ENCODE assay signal across 18 cellular contexts in the genomic region with DNA sequence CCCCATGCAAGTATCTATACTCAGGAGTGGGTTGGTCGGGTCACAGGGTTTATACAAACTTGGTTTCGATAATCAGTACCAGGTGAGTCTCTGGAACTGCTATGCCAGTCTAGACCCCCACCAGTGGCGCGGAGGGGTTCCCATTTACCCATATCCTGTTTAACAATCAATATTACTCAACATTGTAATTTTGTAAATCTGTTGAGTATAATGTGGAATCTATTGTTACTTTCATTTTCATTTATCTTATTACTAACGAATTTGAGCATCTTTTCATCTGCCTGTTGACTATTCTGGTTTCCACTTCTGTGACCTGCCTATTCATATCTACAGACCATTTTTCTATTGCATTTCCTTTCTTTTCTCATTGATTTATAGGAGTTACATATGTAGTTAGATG.
A peak's percentile ranks its signal among the peaks of the same experiment; 100 is the strongest.
DNase-seq lines count a peak whose midpoint lies in the region; ATAC-seq lines count a peak whose summit lies in the region.
"Had no signal": no experiment of that assay in that cellular context is flagged by ENCODE, and none has a peak within 500 bp of the region (broad histone marks: within the 10 kb centered on the region; RNA-seq: fewer than 3 reads in every experiment).

No MANE protein-coding gene starts in this region.

- CTCF ChIA-PET in CD4-positive, alpha-beta memory T cell (lab: Charles Lee; ENCODE audit: partially characterized antibody) = interaction anchor here (1.5 kb wide), 1 partner anchor 34 kb away, joined by 10 read pairs; no protein-coding TSS in a partner anchor

- H3K4me3 ChIP-seq in CD4-positive, alpha-beta memory T cell (ENCODE audit: low read length in 2 of 2) = peak overlapping the region; percentile 0 to 21
- H3K4me3 ChIP-seq: gastrocnemius medialis, left ventricle myocardium inferior, pancreas had no signal

- intact Hi-C loops in CD4-positive, alpha-beta memory T cell (cut with micrococcal nuclease) = loop anchor here (2.0 to 10.0 kb wide), 2 partner anchors 16 to 1486 kb away; a partner anchor contains a TSS

- H3K27me3 ChIP-seq in CD4-positive, alpha-beta memory T cell (ENCODE audit: insufficient read depth, low read length) = no peaks in the 10 kb centered on the region
- H3K27me3 ChIP-seq: gastrocnemius medialis, pancreas had no signal

- no peaks in the 10 kb centered on the region for H3K9me3 ChIP-seq in CD4-positive, alpha-beta memory T cell (ENCODE audit: control insufficient read depth in 1 of 2, low read length in 2 of 2)
- H3K9me3 ChIP-seq: gastrocnemius medialis, left ventricle myocardium inferior, pancreas had no signal

- H3K27ac ChIP-seq in CD4-positive, alpha-beta memory T cell (ENCODE audit: low read depth, low read length) = peak overlapping the region; percentile 40
- H3K27ac ChIP-seq: gastrocnemius medialis, HL-60, KMS-11, left ventricle myocardium inferior, pancreas had no signal

- H3K4me3 Mint-ChIP-seq in CD4-positive, alpha-beta memory T cell = peak overlapping the region; percentile 70 to 86 (median 79)

- peak overlapping the region; percentile 75 to 94 (median 91) for H3K27ac Mint-ChIP-seq in CD4-positive, alpha-beta memory T cell

- peaks cover 0 to 1% of the 10 kb centered on the region in 2 donors for H3K36me3 Mint-ChIP-seq in CD4-positive, alpha-beta memory T cell

- H3K27me3 Mint-ChIP-seq in CD4-positive, alpha-beta memory T cell = no peaks in the 10 kb centered on the region

- H3K9me3 Mint-ChIP-seq in CD4-positive, alpha-beta memory T cell = no peaks in the 10 kb centered on the region

- ATAC-seq in activated CD4-positive, CD25-positive, alpha-beta regulatory T cell treated with anti-CD3 and anti-CD28 coated beads, Interleukin-2, amount 50 U/mL, for 24 hours = peak; percentile 67 to 76
- ATAC-seq: gastrocnemius medialis, pancreas had no signal

- H3K36me3 ChIP-seq in CD4-positive, alpha-beta memory T cell (ENCODE audit: insufficient read depth, low read length) = no peaks in the 10 kb centered on the region
- H3K36me3 ChIP-seq: gastrocnemius medialis, left ventricle myocardium inferior, pancreas had no signal

- DNase-seq in CD4-positive, alpha-beta memory T cell = peak in 4 of 5 donors; percentile 13 to 24 (median 18)
- peak; percentile 65 for DNase-seq in activated naive CD4-positive, alpha-beta T cell treated with anti-CD3 and anti-CD28 coated beads, Interleukin-2, amount 50 U/mL, for 16 hours
- peak; percentile 53 for DNase-seq in stimulated activated CD4-positive, alpha-beta T cell treated with anti-CD3 and anti-CD28 coated beads, Interleukin-4, amount 100 ng/mL, for 1 hour
- DNase-seq in EL = no peak
- no peak for DNase-seq in central memory CD4-positive, alpha-beta T cell
- DNase-seq in NK-92 (lab: John Stamatoyannopoulos, UW; ENCODE audit: unreplicated experiment) = no peak
- DNase-seq: amygdala, DMS153, gastrocnemius medialis, left ventricle myocardium inferior, NCI-H1417, NCI-H226, pancreas, Right ventricle myocardium superior, T-helper 9 cell had no signal

- POLR2A ChIA-PET in CD4-positive, alpha-beta memory T cell (lab: Charles Lee; ENCODE audit: partially characterized antibody) = interaction anchor here (0.6 to 6.6 kb wide), 3 partner anchors 13 to 56 kb away, joined by 3 to 150 read pairs (median 3); a partner anchor contains a TSS

- peaks cover 60% of the 10 kb centered on the region for H3K4me1 ChIP-seq in CD4-positive, alpha-beta memory T cell (ENCODE audit: insufficient read depth, low read length)
- H3K4me1 ChIP-seq: gastrocnemius medialis, left ventricle myocardium inferior, pancreas had no signal

- H3K4me1 Mint-ChIP-seq in CD4-positive, alpha-beta memory T cell = peaks cover 49 to 74% (median 62%) of the 10 kb centered on the region in 4 donors

Comparison
In these comparisons a context has a peak if more than half of its experiments do, and no peak if none do; other contexts are left out.
1. DNase-seq: peak in CD4-positive, alpha-beta memory T cell (4 of 5), activated naive CD4-positive, alpha-beta T cell treated with anti-CD3 and anti-CD28 coated beads, Interleukin-2, amount 50 U/mL, for 16 hours (single experiment) and stimulated activated CD4-positive, alpha-beta T cell treated with anti-CD3 and anti-CD28 coated beads, Interleukin-4, amount 100 ng/mL, for 1 hour (single experiment); none in EL (single experiment), central memory CD4-positive, alpha-beta T cell (single experiment) and NK-92 (single experiment).